In the genomic region with DNA sequence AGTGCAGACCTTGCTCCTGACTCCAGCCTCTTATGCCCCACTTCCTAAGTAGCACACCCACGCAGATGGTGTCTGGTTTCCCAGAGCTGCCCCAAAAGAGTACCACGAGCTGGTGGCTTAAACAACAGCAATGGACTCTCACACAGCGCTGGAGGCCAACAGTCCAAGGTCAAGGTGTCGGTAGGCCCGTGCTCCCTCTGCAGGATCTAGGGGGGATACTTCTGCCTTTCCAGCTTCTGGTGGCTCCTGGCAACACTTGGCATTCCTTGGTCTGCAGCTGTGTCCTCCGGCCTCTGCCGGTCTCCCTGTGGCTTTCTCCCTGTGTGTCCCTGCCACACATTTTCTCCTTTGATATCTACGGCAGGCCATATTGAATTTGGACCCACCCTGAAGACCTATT, we compare ENCODE assay signal across 13 cellular contexts.
"Had no signal": no experiment of that assay in that cellular context is flagged by ENCODE, and none has a peak within 500 bp of the region (broad histone marks: within the 10 kb centered on the region; RNA-seq: fewer than 3 reads in every experiment).

No MANE protein-coding gene starts in this region.

- ATAC-seq: activated T-cell treated with anti-CD3 and anti-CD28 coated beads, Interleukin-2, amount 50 U/mL, for 72 hours; body of pancreas; foreskin keratinocyte; left colon; naive thymus-derived CD8-positive, alpha-beta T cell; stimulated activated effector memory CD8-positive, alpha-beta T cell treated with anti-CD3 and anti-CD28 coated beads, Interleukin-12 subunit alpha, Interleukin-12 subunit beta, amount 100 ng/mL, for 72 hours had no signal

- DNase-seq: activated CD4-positive, alpha-beta T cell treated with anti-CD3 and anti-CD28 coated beads, Interleukin-2, amount 10 ng/mL, durations not matched to agents 7 days and 5 days; activated CD8-positive, alpha-beta memory T cell treated with anti-CD3 and anti-CD28 coated beads, Interleukin-2, amount 50 U/mL, for 48 hours; activated gamma-delta T cell; activated T-cell treated with anti-CD3 and anti-CD28 coated beads, Interleukin-2, amount 50 U/mL, for 72 hours; amniotic stem cell; body of pancreas; caudate nucleus; esophagus squamous epithelium; foreskin keratinocyte; left colon; naive thymus-derived CD8-positive, alpha-beta T cell; stimulated activated CD4-positive, alpha-beta T cell treated with anti-CD3 and anti-CD28 coated beads, Interleukin-12 subunit alpha, Interleukin-12 subunit beta, amount 100 ng/mL, for 4 hours had no signal
